ENCODE assay signal across 1 cellular context in genomic region chr6:14921878-14922277, GRCh38.
TF ChIP-seq lines count a peak whose summit lies in the region.

No MANE protein-coding gene starts in this region.

TF ChIP-seq in GM23338, 12 proteins besides CTCF, POLR2A, EP300 and RAD21 (continued from another document):
- TF ChIP-seq ZNF462 (CRISPR knock-in tag; IDR thresholded peaks at IDR 0.05) (no peak), EZH2phosphoT487 (IDR thresholded peaks at IDR 0.05; ENCODE audit: unreplicated experiment) (no peak)
